23 cellular contexts compared by ENCODE assay signal in the genomic region with DNA sequence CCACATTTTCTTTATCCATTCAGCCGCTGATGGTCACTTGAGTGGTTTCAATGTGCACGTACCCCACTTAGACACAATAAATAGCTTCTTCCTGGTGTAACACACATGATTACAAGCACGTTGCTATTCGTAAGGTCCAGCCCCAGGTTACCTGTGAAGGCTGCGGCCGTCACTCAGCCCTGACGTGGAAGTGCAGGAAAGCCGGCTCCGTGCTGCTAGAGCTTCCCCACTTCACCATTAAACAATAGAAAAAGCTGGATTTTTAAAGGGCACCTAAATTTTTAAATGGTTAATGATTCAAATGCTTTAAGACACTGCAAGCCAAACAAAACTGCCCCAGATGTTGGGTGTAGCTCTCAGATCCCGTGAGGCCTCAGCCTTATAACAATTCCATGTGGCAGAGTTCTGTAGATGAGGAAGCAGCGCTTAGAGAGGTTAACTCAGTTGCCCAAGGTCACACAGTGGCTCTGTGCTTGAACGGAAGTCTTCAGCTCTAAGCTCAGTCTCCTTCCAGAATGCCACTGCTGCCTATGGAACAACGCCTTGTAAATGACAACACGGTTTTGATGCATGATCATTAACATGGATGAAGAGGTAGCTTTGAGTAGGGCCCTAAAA.
"Had no signal": no experiment of that assay in that cellular context is flagged by ENCODE, and none has a peak within 500 bp of the region (broad histone marks: within the 10 kb centered on the region; RNA-seq: fewer than 3 reads in every experiment).

No MANE protein-coding gene starts in this region.

- ATAC-seq: activated naive CD4-positive, alpha-beta T cell treated with anti-CD3 and anti-CD28 coated beads, Interleukin-2, amount 50 U/mL, for 72 hours; right cardiac atrium had no signal

- H3K36me3 Mint-ChIP-seq: activated naive CD4-positive, alpha-beta T cell treated with anti-CD3 and anti-CD28 coated beads, Interleukin-2, amount 50 U/mL, for 72 hours had no signal

- H3K27ac Mint-ChIP-seq: activated naive CD4-positive, alpha-beta T cell treated with anti-CD3 and anti-CD28 coated beads, Interleukin-2, amount 50 U/mL, for 72 hours; dendritic cell treated with granulocyte-macrophage colony-stimulating factor and Interleukin-4, amounts not matched to agents 40 ng/mL and 50 ng/mL, for 4 days; T-helper 2 cell treated with Interferon-gamma antibody and Interleukin-4, amounts not matched to agents 5 μg/mL and 100 μg/mL, for 36 hours had no signal

- DNase-seq: activated CD4-positive, alpha-beta T cell treated with anti-CD3 and anti-CD28 coated beads for 4 hours; activated CD4-positive, alpha-beta T cell treated with anti-CD3 and anti-CD28 coated beads, Interleukin-2, amount 50 U/mL, for 4 hours; activated naive CD4-positive, alpha-beta T cell; activated T-cell treated with anti-CD3 and anti-CD28 coated beads, Interleukin-2, amount 50 U/mL, for 1 hour; effector CD4-positive, alpha-beta T cell; esophagus squamous epithelium; left ventricle myocardium inferior; mesendoderm; posterior cingulate gyrus; right cardiac atrium; spleen; stimulated activated naive CD4-positive, alpha-beta T cell treated with Interleukin-2 at 50 U/mL for 16 hours; T-helper 1 cell; testis; transverse colon had no signal

- FAIRE-seq: endometrium, frontal cortex, islet of Langerhans, urothelium cell line had no signal

- H3K9me3 Mint-ChIP-seq: activated naive CD4-positive, alpha-beta T cell treated with anti-CD3 and anti-CD28 coated beads, Interleukin-2, amount 50 U/mL, for 72 hours; central memory CD8-positive, alpha-beta T cell; dendritic cell treated with granulocyte-macrophage colony-stimulating factor and Interleukin-4, amounts not matched to agents 40 ng/mL and 50 ng/mL, for 4 days; T-helper 2 cell treated with Interferon-gamma antibody and Interleukin-4, amounts not matched to agents 5 μg/mL and 100 μg/mL, for 36 hours had no signal

- H3K4me3 Mint-ChIP-seq: central memory CD8-positive, alpha-beta T cell; dendritic cell treated with granulocyte-macrophage colony-stimulating factor and Interleukin-4, amounts not matched to agents 40 ng/mL and 50 ng/mL, for 4 days; T-helper 2 cell treated with Interferon-gamma antibody and Interleukin-4, amounts not matched to agents 5 μg/mL and 100 μg/mL, for 36 hours had no signal

- H3K4me1 Mint-ChIP-seq: central memory CD8-positive, alpha-beta T cell had no signal
